In the genomic region with DNA sequence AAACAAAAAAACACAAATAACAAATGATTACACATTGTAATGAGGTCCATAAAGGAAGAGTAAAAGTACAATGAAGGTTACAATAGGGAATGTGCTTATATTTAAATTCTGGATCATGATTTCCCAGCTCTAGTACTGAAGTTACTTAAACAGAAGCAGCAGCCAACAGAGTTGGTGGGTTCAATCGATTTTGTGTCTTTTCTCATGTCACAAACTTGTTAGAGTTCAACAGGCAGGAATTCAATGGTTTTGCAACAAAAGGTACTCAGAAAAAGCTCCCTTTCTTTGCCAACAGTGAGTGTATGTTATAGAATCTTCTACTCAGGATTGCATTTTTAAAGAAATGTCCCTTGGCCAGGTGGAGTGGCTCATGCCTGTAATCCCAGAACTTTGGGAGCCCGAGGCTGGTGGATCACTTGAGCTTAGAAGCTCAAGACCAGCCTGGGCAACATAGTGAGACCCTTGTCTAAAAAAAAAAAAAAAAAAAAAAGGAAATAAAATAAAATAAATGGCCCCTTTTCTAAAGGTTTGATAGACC, we compare ENCODE assay signal across 1 cellular context.
TF ChIP-seq lines count a peak whose summit lies in the region.

No MANE protein-coding gene starts in this region.

TF ChIP-seq in K562, 482 proteins besides CTCF, POLR2A, EP300 and RAD21 (continued from another document):
- TF ChIP-seq, protein P1, sequence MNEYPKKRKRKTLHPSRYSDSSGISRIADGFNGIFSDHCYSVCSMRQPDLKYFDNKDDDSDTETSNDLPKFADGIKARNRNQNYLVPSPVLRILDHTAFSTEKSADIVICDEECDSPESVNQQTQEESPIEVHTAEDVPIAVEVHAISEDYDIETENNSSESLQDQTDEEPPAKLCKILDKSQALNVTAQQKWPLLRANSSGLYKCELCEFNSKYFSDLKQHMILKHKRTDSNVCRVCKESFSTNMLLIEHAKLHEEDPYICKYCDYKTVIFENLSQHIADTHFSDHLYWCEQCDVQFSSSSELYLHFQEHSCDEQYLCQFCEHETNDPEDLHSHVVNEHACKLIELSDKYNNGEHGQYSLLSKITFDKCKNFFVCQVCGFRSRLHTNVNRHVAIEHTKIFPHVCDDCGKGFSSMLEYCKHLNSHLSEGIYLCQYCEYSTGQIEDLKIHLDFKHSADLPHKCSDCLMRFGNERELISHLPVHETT (CRISPR knock-in tag; conservative IDR thresholded peaks at IDR 0.05 in 1 of 2, IDR thresholded peaks at IDR 0.05 in 1 of 2): 0 out of 4 replicates have a peak, but pooled peaks of 1 of the 2 experiments have one; percentile 31
- no peak for TF ChIP-seq CCAR2 (IDR thresholded peaks at IDR 0.05; ENCODE audit: low read depth, low read length)
- TF ChIP-seq, protein P2, sequence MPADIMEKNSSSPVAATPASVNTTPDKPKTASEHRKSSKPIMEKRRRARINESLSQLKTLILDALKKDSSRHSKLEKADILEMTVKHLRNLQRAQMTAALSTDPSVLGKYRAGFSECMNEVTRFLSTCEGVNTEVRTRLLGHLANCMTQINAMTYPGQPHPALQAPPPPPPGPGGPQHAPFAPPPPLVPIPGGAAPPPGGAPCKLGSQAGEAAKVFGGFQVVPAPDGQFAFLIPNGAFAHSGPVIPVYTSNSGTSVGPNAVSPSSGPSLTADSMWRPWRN (IDR thresholded peaks at IDR 0.05; ENCODE audit: low read depth): no peak
- TF ChIP-seq ZNF561 (CRISPR knock-in tag; conservative IDR thresholded peaks at IDR 0.05): no peak
- TF ChIP-seq NCOR1 (IDR thresholded peaks at IDR 0.05): no peak
- no peak for TF ChIP-seq NR1H2 (CRISPR knock-in tag; IDR thresholded peaks at IDR 0.05)
- 0 out of 2 replicates have a peak, but pooled peaks have one; percentile 3 for TF ChIP-seq SMAD4 (CRISPR knock-in tag; conservative IDR thresholded peaks at IDR 0.05)
- TF ChIP-seq RBFOX2 (IDR thresholded peaks at IDR 0.05; ENCODE audit: low read depth, low read length): peak; percentile 42; the same call in 1 of the 2 replicates
- no peak for TF ChIP-seq ZNF165 (CRISPR knock-in tag; IDR thresholded peaks at IDR 0.05; ENCODE audit: borderline replicate concordance)
- TF ChIP-seq DPF2 (IDR thresholded peaks at IDR 0.05): no peak
- no peak for TF ChIP-seq SRSF7 (optimal IDR thresholded peaks at IDR 0.05; ENCODE audit: low read depth, low read length)
- TF ChIP-seq, protein P3, sequence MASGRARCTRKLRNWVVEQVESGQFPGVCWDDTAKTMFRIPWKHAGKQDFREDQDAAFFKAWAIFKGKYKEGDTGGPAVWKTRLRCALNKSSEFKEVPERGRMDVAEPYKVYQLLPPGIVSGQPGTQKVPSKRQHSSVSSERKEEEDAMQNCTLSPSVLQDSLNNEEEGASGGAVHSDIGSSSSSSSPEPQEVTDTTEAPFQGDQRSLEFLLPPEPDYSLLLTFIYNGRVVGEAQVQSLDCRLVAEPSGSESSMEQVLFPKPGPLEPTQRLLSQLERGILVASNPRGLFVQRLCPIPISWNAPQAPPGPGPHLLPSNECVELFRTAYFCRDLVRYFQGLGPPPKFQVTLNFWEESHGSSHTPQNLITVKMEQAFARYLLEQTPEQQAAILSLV (tag; IDR thresholded peaks at IDR 0.05): no peak
- no peak for TF ChIP-seq ELF1 (tag; IDR thresholded peaks at IDR 0.05)
- peak; percentile 85 for TF ChIP-seq ZNF121 (CRISPR knock-in tag; conservative IDR thresholded peaks at IDR 0.05)
- TF ChIP-seq COPS2 (conservative IDR thresholded peaks at IDR 0.05): no peak
- TF ChIP-seq MECOM (CRISPR knock-in tag; IDR thresholded peaks at IDR 0.05): no peak
- no peak for TF ChIP-seq CBFB (CRISPR knock-in tag; IDR thresholded peaks at IDR 0.05)
- no peak for TF ChIP-seq SIN3A (IDR thresholded peaks at IDR 0.05; ENCODE audit: borderline replicate concordance in 2 of 2, control insufficient read depth in 1 of 2, low read depth in 2 of 2, low read length in 2 of 2)
- TF ChIP-seq THRAP3 (IDR thresholded peaks at IDR 0.05; ENCODE audit: borderline replicate concordance): no peak
- no peak for TF ChIP-seq ZNF589 (CRISPR knock-in tag; IDR thresholded peaks at IDR 0.05; ENCODE audit: low read depth)
- TF ChIP-seq, protein P4, sequence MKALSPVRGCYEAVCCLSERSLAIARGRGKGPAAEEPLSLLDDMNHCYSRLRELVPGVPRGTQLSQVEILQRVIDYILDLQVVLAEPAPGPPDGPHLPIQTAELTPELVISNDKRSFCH (CRISPR knock-in tag; IDR thresholded peaks at IDR 0.05): no peak
- TF ChIP-seq, protein P4 (tag; IDR thresholded peaks at IDR 0.05): no peak
- TF ChIP-seq, protein P5, sequence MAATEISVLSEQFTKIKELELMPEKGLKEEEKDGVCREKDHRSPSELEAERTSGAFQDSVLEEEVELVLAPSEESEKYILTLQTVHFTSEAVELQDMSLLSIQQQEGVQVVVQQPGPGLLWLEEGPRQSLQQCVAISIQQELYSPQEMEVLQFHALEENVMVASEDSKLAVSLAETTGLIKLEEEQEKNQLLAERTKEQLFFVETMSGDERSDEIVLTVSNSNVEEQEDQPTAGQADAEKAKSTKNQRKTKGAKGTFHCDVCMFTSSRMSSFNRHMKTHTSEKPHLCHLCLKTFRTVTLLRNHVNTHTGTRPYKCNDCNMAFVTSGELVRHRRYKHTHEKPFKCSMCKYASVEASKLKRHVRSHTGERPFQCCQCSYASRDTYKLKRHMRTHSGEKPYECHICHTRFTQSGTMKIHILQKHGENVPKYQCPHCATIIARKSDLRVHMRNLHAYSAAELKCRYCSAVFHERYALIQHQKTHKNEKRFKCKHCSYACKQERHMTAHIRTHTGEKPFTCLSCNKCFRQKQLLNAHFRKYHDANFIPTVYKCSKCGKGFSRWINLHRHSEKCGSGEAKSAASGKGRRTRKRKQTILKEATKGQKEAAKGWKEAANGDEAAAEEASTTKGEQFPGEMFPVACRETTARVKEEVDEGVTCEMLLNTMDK (IDR thresholded peaks at IDR 0.05; ENCODE audit: borderline replicate concordance, insufficient read depth, low read depth, low read length, poor library complexity, severe bottlenecking): no peak
- TF ChIP-seq, protein P6, sequence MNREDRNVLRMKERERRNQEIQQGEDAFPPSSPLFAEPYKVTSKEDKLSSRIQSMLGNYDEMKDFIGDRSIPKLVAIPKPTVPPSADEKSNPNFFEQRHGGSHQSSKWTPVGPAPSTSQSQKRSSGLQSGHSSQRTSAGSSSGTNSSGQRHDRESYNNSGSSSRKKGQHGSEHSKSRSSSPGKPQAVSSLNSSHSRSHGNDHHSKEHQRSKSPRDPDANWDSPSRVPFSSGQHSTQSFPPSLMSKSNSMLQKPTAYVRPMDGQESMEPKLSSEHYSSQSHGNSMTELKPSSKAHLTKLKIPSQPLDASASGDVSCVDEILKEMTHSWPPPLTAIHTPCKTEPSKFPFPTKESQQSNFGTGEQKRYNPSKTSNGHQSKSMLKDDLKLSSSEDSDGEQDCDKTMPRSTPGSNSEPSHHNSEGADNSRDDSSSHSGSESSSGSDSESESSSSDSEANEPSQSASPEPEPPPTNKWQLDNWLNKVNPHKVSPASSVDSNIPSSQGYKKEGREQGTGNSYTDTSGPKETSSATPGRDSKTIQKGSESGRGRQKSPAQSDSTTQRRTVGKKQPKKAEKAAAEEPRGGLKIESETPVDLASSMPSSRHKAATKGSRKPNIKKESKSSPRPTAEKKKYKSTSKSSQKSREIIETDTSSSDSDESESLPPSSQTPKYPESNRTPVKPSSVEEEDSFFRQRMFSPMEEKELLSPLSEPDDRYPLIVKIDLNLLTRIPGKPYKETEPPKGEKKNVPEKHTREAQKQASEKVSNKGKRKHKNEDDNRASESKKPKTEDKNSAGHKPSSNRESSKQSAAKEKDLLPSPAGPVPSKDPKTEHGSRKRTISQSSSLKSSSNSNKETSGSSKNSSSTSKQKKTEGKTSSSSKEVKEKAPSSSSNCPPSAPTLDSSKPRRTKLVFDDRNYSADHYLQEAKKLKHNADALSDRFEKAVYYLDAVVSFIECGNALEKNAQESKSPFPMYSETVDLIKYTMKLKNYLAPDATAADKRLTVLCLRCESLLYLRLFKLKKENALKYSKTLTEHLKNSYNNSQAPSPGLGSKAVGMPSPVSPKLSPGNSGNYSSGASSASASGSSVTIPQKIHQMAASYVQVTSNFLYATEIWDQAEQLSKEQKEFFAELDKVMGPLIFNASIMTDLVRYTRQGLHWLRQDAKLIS (CRISPR knock-in tag; IDR thresholded peaks at IDR 0.05): no peak
- 0 out of 2 replicates have a peak, but pooled peaks have one; percentile 1 for TF ChIP-seq PML (IDR thresholded peaks at IDR 0.05; ENCODE audit: low read length)
- no peak for TF ChIP-seq MAFF (IDR thresholded peaks at IDR 0.05; ENCODE audit: low read length)
- TF ChIP-seq ZSCAN29 (IDR thresholded peaks at IDR 0.05): no peak
